In genomic region chr9:136788644-136789522, GRCh38 we compare ENCODE assay signal across 14 cellular contexts. TPM values are rescaled to one million over a fixed set of nuclear protein-coding genes. Genes with fewer than 3 reads are reported as not detected.
DNase-seq lines count a peak whose midpoint lies in the region; ATAC-seq, FAIRE-seq and TF ChIP-seq lines count a peak whose summit lies in the region.
"Not testable (repeated sequence)": the region's sequence is repeated elsewhere in the genome, so short reads cannot be mapped to it uniquely, and the experiment has no call there.
"Had no signal": no experiment of that assay in that cellular context is flagged by ENCODE, and none has a peak within 500 bp of the region (broad histone marks: within the 10 kb centered on the region; RNA-seq: fewer than 3 reads in every experiment).

No MANE protein-coding gene starts in this region.

- H3K79me2 ChIP-seq in ACC112 (ENCODE audit: control insufficient read depth, insufficient read depth, low read length, unreplicated experiment): peaks cover 11% of the 10 kb centered on the region
- H3K79me2 ChIP-seq in GM12878 (ENCODE audit: control insufficient read depth, insufficient read depth, low read length): not testable (repeated sequence)

- 57% methylated on average over 27 of the region's 27 CpGs for WGBS in GM12878 (ENCODE audit: insufficient coverage, insufficient replicate concordance, low lambda C conversion rate, missing lambda C conversion rate)
- WGBS in pancreas, 2 donors: 48 to 50% methylated on average over 27 of the region's 27 CpGs

- intact Hi-C loops in GM12878 (cut with micrococcal nuclease; ENCODE audit: unreplicated experiment): loop anchor here (5.0 kb wide), 1 partner anchor 448 kb away; no protein-coding TSS in a partner anchor
- intact Hi-C loops in pancreas (cut with DNase I): loop anchor here in 2 of 3 donors (5.0 kb wide), 1 partner anchor 248 kb away; no protein-coding TSS in a partner anchor

- not testable (repeated sequence) for TF ChIP-seq CTCF in RWPE2 (IDR thresholded peaks at IDR 0.05; ENCODE audit: poor library complexity, severe bottlenecking); GM12878 (IDR thresholded peaks at IDR 0.05 in 2 of 3, conservative IDR thresholded peaks at IDR 0.05 in 1 of 3; ENCODE audit: control insufficient read depth in 2 of 3, extremely low read depth in 1 of 3, insufficient read depth in 1 of 3, low read depth in 3 of 3, low read length in 3 of 3); right atrium auricular region (IDR thresholded peaks at IDR 0.05); pancreas (IDR thresholded peaks at IDR 0.05)

- POLR2A ChIA-PET in GM12878 (lab: Charles Lee): interaction anchor here (0.7 to 1.4 kb wide), 4 partner anchors 113 to 334 kb away, joined by 3 to 5 read pairs (median 4); no protein-coding TSS in a partner anchor

- not testable (repeated sequence) for BruUV-seq in GM12878 (replicated peaks; lab: Mats Ljungman, UMichigan)

- H3K27ac ChIP-seq in ACC112 (ENCODE audit: low read depth, low read length); RWPE2 (ENCODE audit: poor library complexity, severe bottlenecking); GM12878 (ENCODE audit: control insufficient read depth, insufficient read depth): not testable (repeated sequence)
- H3K27ac ChIP-seq in HUES48 (ENCODE audit: low read depth, low read length) (peak overlapping the region; percentile 88), right atrium auricular region (peak overlapping the region; percentile 97 to 98), pancreas (peak overlapping the region in 3 of 4 donors; percentile 16 to 73 (median 29))

- peaks cover 13% of the 10 kb centered on the region for H3K4me1 ChIP-seq in ACC112 (ENCODE audit: control insufficient read depth, insufficient read depth, low read length, unreplicated experiment)
- H3K4me1 ChIP-seq in HUES48 (ENCODE audit: control insufficient read depth, insufficient read depth, low read length); RWPE2 (ENCODE audit: insufficient read depth, poor library complexity, severe bottlenecking): not testable (repeated sequence)
- H3K4me1 ChIP-seq in GM12878 (ENCODE audit: control insufficient read depth, insufficient read depth, low read length): peaks cover 10% of the 10 kb centered on the region
- peaks cover 0 to 47% of the 10 kb centered on the region in 2 donors for H3K4me1 ChIP-seq in right atrium auricular region
- peaks cover 19 to 40% (median 21%) of the 10 kb centered on the region in 3 donors for H3K4me1 ChIP-seq in pancreas

- not testable (repeated sequence) for H4K20me1 ChIP-seq in GM12878 (ENCODE audit: control insufficient read depth, insufficient read depth)

- in situ Hi-C loops in GM12878 (cut with MboI): not testable (repeated sequence)

- ATAC-seq in RWPE2 (ENCODE audit: low read depth); GM12878; pancreas: not testable (repeated sequence)

- not testable (repeated sequence) for TF ChIP-seq EP300 in GM12878 (IDR thresholded peaks at IDR 0.05; ENCODE audit: borderline replicate concordance in 1 of 2, control insufficient read depth in 1 of 2, low read depth in 2 of 2, low read length in 2 of 2)

- H3K9me3 ChIP-seq in HUES48 (ENCODE audit: control insufficient read depth, insufficient read depth, low read length); RWPE2 (ENCODE audit: severe bottlenecking); GM12878 (replicated peaks; ENCODE audit: control insufficient read depth, insufficient read depth, low read length); right atrium auricular region; pancreas: not testable (repeated sequence)

- not testable (repeated sequence) for H3K36me3 ChIP-seq in ACC112 (ENCODE audit: insufficient read depth, low read length); GM12878 (ENCODE audit: control insufficient read depth in 2 of 2, insufficient read depth in 2 of 2, low read length in 1 of 2); right atrium auricular region; pancreas
- peaks cover 14% of the 10 kb centered on the region; the same call in 1 of the 2 replicates for H3K36me3 ChIP-seq in HUES48 (ENCODE audit: control insufficient read depth, insufficient read depth, low read length)
- peaks cover 14% of the 10 kb centered on the region for H3K36me3 ChIP-seq in RWPE2 (ENCODE audit: low read depth)

- not testable (repeated sequence) for H3K27me3 ChIP-seq in ACC112 (ENCODE audit: insufficient read depth, low read length); HUES48 (ENCODE audit: control insufficient read depth, insufficient read depth, low read length); RWPE2 (ENCODE audit: insufficient read depth, poor library complexity, severe bottlenecking); GM12878 (replicated peaks in 1 of 2; ENCODE audit: control insufficient read depth in 2 of 2, insufficient read depth in 2 of 2, low read length in 1 of 2); right atrium auricular region; pancreas

- H2AFZ ChIP-seq in ACC112 (ENCODE audit: low read length, unreplicated experiment); GM12878 (ENCODE audit: control insufficient read depth, low read depth, low read length): not testable (repeated sequence)

- CTCF ChIA-PET in GM12878 (lab: Yijun Ruan, JAX): interaction anchor here (1.1 to 13.1 kb wide), 15 partner anchors 11 to 278 kb away, joined by 3 to 163 read pairs (median 7); partner anchors contain the start of genes AJM1 and FUT7

- FAIRE-seq in GM12878 (lab: Jason Lieb, UNC); pancreas (lab: Jason Lieb, UNC): not testable (repeated sequence)

- peak overlapping the region; percentile 17; the same call in 1 of the 2 replicates for H3K4me2 ChIP-seq in GM12878 (ENCODE audit: control insufficient read depth, insufficient read depth)

- RAD21 ChIA-PET in GM12878 (lab: Charles Lee; ENCODE audit: unreplicated experiment): interaction anchor here (0.9 to 4.1 kb wide), 6 partner anchors 11 to 282 kb away, joined by 3 to 28 read pairs (median 6); partner anchors contain the start of gene SAPCD2

- H3K9ac ChIP-seq in HUES48 (ENCODE audit: low read depth, low read length): not testable (repeated sequence)
- 0 out of 2 replicates have a peak overlapping the region, but pooled peaks have one; percentile 12 for H3K9ac ChIP-seq in GM12878 (ENCODE audit: control insufficient read depth, insufficient read depth, low read length)

- DNase-seq in RWPE2 (ENCODE audit: low spot score): peak; percentile 31
- DNase-seq in GM12878 (ENCODE audit: low read depth, low spot score); right atrium auricular region (ENCODE audit: low spot score); pancreas: not testable (repeated sequence)

- H3K4me3 ChIP-seq in ACC112 (ENCODE audit: low read depth, low read length) (peak overlapping the region; percentile 70; the same call in 1 of the 2 replicates), RWPE2 (ENCODE audit: severe bottlenecking) (peak overlapping the region; percentile 17)
- not testable (repeated sequence) for H3K4me3 ChIP-seq in HUES48 (ENCODE audit: low read depth, low read length); GM12878; right atrium auricular region; pancreas

- SMC1A ChIA-PET in GM12878 (lab: Charles Lee; ENCODE audit: uncharacterized antibody, unreplicated experiment): interaction anchor here (0.8 to 3.7 kb wide), 4 partner anchors 23 to 249 kb away, joined by 3 to 23 read pairs (median 12); no protein-coding TSS in a partner anchor

- TF ChIP-seq RAD21 in GM12878 (IDR thresholded peaks at IDR 0.05; ENCODE audit: insufficient read depth, low read depth, low read length): not testable (repeated sequence)

- not testable (repeated sequence) for TF ChIP-seq POLR2A in GM12878 (IDR thresholded peaks at IDR 0.05; ENCODE audit: low read depth, low read length)

RNA-seq across cellular contexts. Expression of gene TMEM141, which starts 2.3 kb away (rescaled TPM):
- 14.3 and 15.9 TPM in 2 replicates for total RNA-seq in GM12878 (2013; cell fraction: nucleolus; rRNA removed)
- 42.5 and 43.1 TPM in 2 replicates for total RNA-seq in GM12878 (2014; rRNA removed)
- 27.4 and 29.2 TPM in 2 replicates for total RNA-seq in GM12878 (2014; rRNA removed; fragmentation: Illumina TruSeq; extraction: Trizol)
- 31.1 and 36.1 TPM in 2 replicates for total RNA-seq in GM12878 (2021)
- 6.3 TPM for polyA plus RNA-seq in GM12878 (2011; ENCODE audit: low read depth)
- 11.0 and 20.2 TPM in 2 replicates for polyA plus RNA-seq in GM12878 (2011; rRNA removed)
- 35.8 and 37.1 TPM in 2 replicates for polyA plus RNA-seq in GM12878 (2011; cell fraction: cytosol; rRNA removed)
- polyA plus RNA-seq in GM12878 (2011; cell fraction: nucleus; rRNA removed): 23.1 and 24.7 TPM in 2 replicates
- polyA plus RNA-seq in GM12878 (2012): 20.4 and 25.1 TPM in 2 replicates
- polyA plus RNA-seq in GM12878 (2014; fragmentation: Illumina TruSeq; extraction: Trizol): 15.2 and 38.1 TPM in 2 replicates
- 10 to 100 TPM in 1 of 2 experiments, 1 to 10 TPM in 1; 7.8 to 13.3 TPM for polyA plus RNA-seq in GM12878 (2014; fragmentation: Nextera tagmentation; extraction: Ambion mirVana)
- 37.7 and 43.5 TPM in 2 replicates for polyA plus RNA-seq in GM12878 (2014; rRNA removed)
- 10 to 100 TPM; 46.7 to 48.6 TPM for polyA plus RNA-seq in GM12878 (2016; fragmentation: Nextera tagmentation; extraction: Ambion mirVana)
- 5.8 and 8.3 TPM in 2 replicates for polyA minus RNA-seq in GM12878 (2011; rRNA and poly(A)+ RNA removed)
- polyA minus RNA-seq in GM12878 (2011; cell fraction: cytosol; rRNA and poly(A)+ RNA removed): 3.5 and 4.1 TPM in 2 replicates
- polyA minus RNA-seq in GM12878 (2011; cell fraction: nucleus; rRNA and poly(A)+ RNA removed): 9.7 and 14.3 TPM in 2 replicates
- total RNA-seq in right atrium auricular region: 100 to 1,000 TPM; 123 to 148 TPM
- 10 to 100 TPM; 29.2 to 53.1 (median 34.2) TPM for total RNA-seq in pancreas
- 100 to 1,000 TPM in 1 of 2 donors, 10 to 100 TPM in 1; 84.5 to 104 TPM for polyA plus RNA-seq in pancreas

RNA-seq across cellular contexts. Expression of gene CCDC183, which starts 7.3 kb away (rescaled TPM):
- total RNA-seq in GM12878 (2013; cell fraction: nucleolus; rRNA removed): 2.4 and 2.5 TPM in 2 replicates
- not detected in 2 replicates for total RNA-seq in GM12878 (2014; rRNA removed)
- not detected in 2 replicates for total RNA-seq in GM12878 (2014; rRNA removed; fragmentation: Illumina TruSeq; extraction: Trizol)
- total RNA-seq in GM12878 (2021): 0.27 TPM in 1 of 2 replicates, not detected in the other
- polyA plus RNA-seq in GM12878 (2011; ENCODE audit: low read depth): not detected
- 0.26 and 0.43 TPM in 2 replicates for polyA plus RNA-seq in GM12878 (2011; rRNA removed)
- polyA plus RNA-seq in GM12878 (2011; cell fraction: cytosol; rRNA removed): 0.22 TPM in 2 replicates
- 3.2 and 4.4 TPM in 2 replicates for polyA plus RNA-seq in GM12878 (2011; cell fraction: nucleus; rRNA removed)
- polyA plus RNA-seq in GM12878 (2012): 0.51 and 0.93 TPM in 2 replicates
- 0.04 TPM in 1 of 2 replicates, not detected in the other for polyA plus RNA-seq in GM12878 (2014; fragmentation: Illumina TruSeq; extraction: Trizol)
- not detected for polyA plus RNA-seq in GM12878 (2014; fragmentation: Nextera tagmentation; extraction: Ambion mirVana)
- 0.25 and 0.60 TPM in 2 replicates for polyA plus RNA-seq in GM12878 (2014; rRNA removed)
- 1 to 10 TPM in 1 of 2 experiments, under 1 TPM in 1; 0.55 to 1.2 TPM for polyA plus RNA-seq in GM12878 (2016; fragmentation: Nextera tagmentation; extraction: Ambion mirVana)
- not detected in 2 replicates for polyA minus RNA-seq in GM12878 (2011; rRNA and poly(A)+ RNA removed)
- polyA minus RNA-seq in GM12878 (2011; cell fraction: cytosol; rRNA and poly(A)+ RNA removed): not detected in 2 replicates
- polyA minus RNA-seq in GM12878 (2011; cell fraction: nucleus; rRNA and poly(A)+ RNA removed): 0.12 TPM in 1 of 2 replicates, not detected in the other
- total RNA-seq in right atrium auricular region: 1 to 10 TPM; 2.3 to 2.5 TPM
- 1 to 10 TPM; 2.4 to 5.5 (median 2.9) TPM for total RNA-seq in pancreas
- polyA plus RNA-seq in pancreas: 10 to 100 TPM in 1 of 2 donors, 1 to 10 TPM in 1; 9.2 to 10.7 TPM

RNA-seq across cellular contexts. Expression of gene RABL6, which starts 18.9 kb away (rescaled TPM):
- 57.1 and 70.1 TPM in 2 replicates for total RNA-seq in GM12878 (2013; cell fraction: nucleolus; rRNA removed)
- total RNA-seq in GM12878 (2014; rRNA removed): 75.9 and 88.4 TPM in 2 replicates
- total RNA-seq in GM12878 (2014; rRNA removed; fragmentation: Illumina TruSeq; extraction: Trizol): 38.7 and 44.4 TPM in 2 replicates
- 125 and 134 TPM in 2 replicates for total RNA-seq in GM12878 (2021)
- polyA plus RNA-seq in GM12878 (2011; ENCODE audit: low read depth): 41.1 TPM
- 25.5 and 45.8 TPM in 2 replicates for polyA plus RNA-seq in GM12878 (2011; rRNA removed)
- polyA plus RNA-seq in GM12878 (2011; cell fraction: cytosol; rRNA removed): 44.4 and 59.3 TPM in 2 replicates
- polyA plus RNA-seq in GM12878 (2011; cell fraction: nucleus; rRNA removed): 99.6 and 142 TPM in 2 replicates
- 49.6 and 55.1 TPM in 2 replicates for polyA plus RNA-seq in GM12878 (2012)
- 21.6 and 38.4 TPM in 2 replicates for polyA plus RNA-seq in GM12878 (2014; fragmentation: Illumina TruSeq; extraction: Trizol)
- polyA plus RNA-seq in GM12878 (2014; fragmentation: Nextera tagmentation; extraction: Ambion mirVana): 1 to 10 TPM; 1.4 to 5.4 TPM
- polyA plus RNA-seq in GM12878 (2014; rRNA removed): 84.7 and 92.1 TPM in 2 replicates
- 10 to 100 TPM; 16.4 to 41.0 TPM for polyA plus RNA-seq in GM12878 (2016; fragmentation: Nextera tagmentation; extraction: Ambion mirVana)
- 38.3 and 60.1 TPM in 2 replicates for polyA minus RNA-seq in GM12878 (2011; rRNA and poly(A)+ RNA removed)
- 20.6 and 22.6 TPM in 2 replicates for polyA minus RNA-seq in GM12878 (2011; cell fraction: cytosol; rRNA and poly(A)+ RNA removed)
- polyA minus RNA-seq in GM12878 (2011; cell fraction: nucleus; rRNA and poly(A)+ RNA removed): 27.8 and 54.0 TPM in 2 replicates
- total RNA-seq in right atrium auricular region: 10 to 100 TPM; 48.4 to 61.7 TPM
- 10 to 100 TPM; 50.7 to 76.5 (median 60.4) TPM for total RNA-seq in pancreas
- polyA plus RNA-seq in pancreas: 100 to 1,000 TPM in 1 of 2 donors, 10 to 100 TPM in 1; 98.0 to 119 TPM

RNA-seq across cellular contexts. Expression of gene LCN15, which starts 24.6 kb away (rescaled TPM):
- 0.33 TPM in 1 of 2 replicates, not detected in the other for total RNA-seq in GM12878 (2013; cell fraction: nucleolus; rRNA removed)
- total RNA-seq in GM12878 (2014; rRNA removed) (0.22 TPM in 1 of 2 replicates, not detected in the other), GM12878 (2014; rRNA removed; fragmentation: Illumina TruSeq; extraction: Trizol) (not detected in 2 replicates), GM12878 (2021) (not detected in 2 replicates), right atrium auricular region (1 to 10 TPM in 1 of 2 donors, under 1 TPM in 1; 0.63 to 1.4 TPM), pancreas (not detected)
- not detected for polyA plus RNA-seq in GM12878 (2011; ENCODE audit: low read depth)
- polyA plus RNA-seq in GM12878 (2011; rRNA removed) (not detected in 2 replicates), GM12878 (2014; fragmentation: Illumina TruSeq; extraction: Trizol) (not detected in 2 replicates), GM12878 (2014; fragmentation: Nextera tagmentation; extraction: Ambion mirVana) (not detected), GM12878 (2014; rRNA removed) (0.11 TPM in 1 of 2 replicates, not detected in the other), GM12878 (2016; fragmentation: Nextera tagmentation; extraction: Ambion mirVana) (under 1 TPM; 0.37 to 0.50 TPM), pancreas (not detected)
- polyA plus RNA-seq in GM12878 (2011; cell fraction: cytosol; rRNA removed): 0.05 TPM in 1 of 2 replicates, not detected in the other
- 0.04 TPM in 1 of 2 replicates, not detected in the other for polyA plus RNA-seq in GM12878 (2011; cell fraction: nucleus; rRNA removed)
- polyA plus RNA-seq in GM12878 (2012): 0.13 and 0.23 TPM in 2 replicates
- polyA minus RNA-seq in GM12878 (2011; rRNA and poly(A)+ RNA removed): not detected in 2 replicates
- polyA minus RNA-seq in GM12878 (2011; cell fraction: cytosol; rRNA and poly(A)+ RNA removed): not detected in 2 replicates
- polyA minus RNA-seq in GM12878 (2011; cell fraction: nucleus; rRNA and poly(A)+ RNA removed): not detected in 2 replicates
- total RNA-seq: adrenal gland; CD4-positive, alpha-beta T cell; cerebellum; frontal cortex; left lung; LHCN-M2; T-cell; uterus had no signal
- polyA plus RNA-seq: adrenal gland had no signal

RNA-seq across cellular contexts. Expression of gene LCN8, which starts 30.8 kb away (rescaled TPM):
- total RNA-seq in GM12878 (2013; cell fraction: nucleolus; rRNA removed): not detected in 2 replicates
- total RNA-seq in GM12878 (2014; rRNA removed) (not detected in 2 replicates), GM12878 (2014; rRNA removed; fragmentation: Illumina TruSeq; extraction: Trizol) (not detected in 2 replicates), GM12878 (2021) (not detected in 2 replicates), right atrium auricular region (not detected), pancreas (not detected)
- polyA plus RNA-seq in GM12878 (2011; ENCODE audit: low read depth): not detected
- polyA plus RNA-seq in GM12878 (2011; rRNA removed) (not detected in 2 replicates), GM12878 (2014; fragmentation: Illumina TruSeq; extraction: Trizol) (not detected in 2 replicates), GM12878 (2014; fragmentation: Nextera tagmentation; extraction: Ambion mirVana) (not detected), GM12878 (2014; rRNA removed) (not detected in 2 replicates), GM12878 (2016; fragmentation: Nextera tagmentation; extraction: Ambion mirVana) (not detected), pancreas (not detected)
- polyA plus RNA-seq in GM12878 (2011; cell fraction: cytosol; rRNA removed): not detected in 2 replicates
- polyA plus RNA-seq in GM12878 (2011; cell fraction: nucleus; rRNA removed): not detected in 2 replicates
- not detected in 2 replicates for polyA plus RNA-seq in GM12878 (2012)
- polyA minus RNA-seq in GM12878 (2011; rRNA and poly(A)+ RNA removed): not detected in 2 replicates
- polyA minus RNA-seq in GM12878 (2011; cell fraction: cytosol; rRNA and poly(A)+ RNA removed): not detected in 2 replicates
- polyA minus RNA-seq in GM12878 (2011; cell fraction: nucleus; rRNA and poly(A)+ RNA removed): not detected in 2 replicates
- total RNA-seq: adrenal gland; CD4-positive, alpha-beta T cell; cerebellum; frontal cortex; left lung; LHCN-M2 had no signal
- polyA plus RNA-seq: adrenal gland had no signal
